Comparison of ENCODE assay signal across 1 cellular context in the genomic region with DNA sequence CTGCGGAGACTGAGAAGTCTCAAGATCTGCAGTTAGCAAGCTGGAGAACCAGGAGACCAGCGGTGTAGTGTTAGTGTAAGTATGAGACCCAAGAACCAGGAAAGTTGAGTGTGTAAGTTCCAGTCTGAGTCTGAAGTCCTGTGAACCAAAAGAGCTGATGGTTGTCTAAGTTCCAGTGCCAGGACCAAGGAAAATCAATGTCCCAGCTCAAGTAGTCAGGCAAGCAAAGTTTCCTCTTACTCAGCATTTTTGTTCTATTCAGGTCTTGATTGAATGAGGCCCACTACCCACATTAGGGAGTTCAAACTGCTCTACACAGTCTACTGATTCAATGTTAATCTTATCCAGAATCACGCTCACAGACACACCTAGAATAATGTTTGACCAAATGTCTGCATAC.
TF ChIP-seq lines count a peak whose summit lies in the region.

No MANE protein-coding gene starts in this region.

TF ChIP-seq in HepG2, 621 proteins besides CTCF, POLR2A, EP300 and RAD21:
- no peak for TF ChIP-seq RELA (CRISPR knock-in tag; IDR thresholded peaks at IDR 0.05)
- TF ChIP-seq ZNF549 (CRISPR knock-in tag; IDR thresholded peaks at IDR 0.05): no peak
- peak; percentile 93 to 96 for TF ChIP-seq MAFK (conservative IDR thresholded peaks at IDR 0.05 in 1 of 2, IDR thresholded peaks at IDR 0.05 in 1 of 2; ENCODE audit: low read length in 2 of 2)
- no peak for TF ChIP-seq NFRKB (IDR thresholded peaks at IDR 0.05)
- TF ChIP-seq ZNF552 (CRISPR knock-in tag; IDR thresholded peaks at IDR 0.05; ENCODE audit: borderline replicate concordance): no peak
- no peak for TF ChIP-seq RNF2 (conservative IDR thresholded peaks at IDR 0.05; ENCODE audit: low read depth)
- TF ChIP-seq JUND (CRISPR knock-in tag; IDR thresholded peaks at IDR 0.05): no peak
- no peak for TF ChIP-seq DZIP1 (CRISPR knock-in tag; IDR thresholded peaks at IDR 0.05)
- TF ChIP-seq, protein P1, sequence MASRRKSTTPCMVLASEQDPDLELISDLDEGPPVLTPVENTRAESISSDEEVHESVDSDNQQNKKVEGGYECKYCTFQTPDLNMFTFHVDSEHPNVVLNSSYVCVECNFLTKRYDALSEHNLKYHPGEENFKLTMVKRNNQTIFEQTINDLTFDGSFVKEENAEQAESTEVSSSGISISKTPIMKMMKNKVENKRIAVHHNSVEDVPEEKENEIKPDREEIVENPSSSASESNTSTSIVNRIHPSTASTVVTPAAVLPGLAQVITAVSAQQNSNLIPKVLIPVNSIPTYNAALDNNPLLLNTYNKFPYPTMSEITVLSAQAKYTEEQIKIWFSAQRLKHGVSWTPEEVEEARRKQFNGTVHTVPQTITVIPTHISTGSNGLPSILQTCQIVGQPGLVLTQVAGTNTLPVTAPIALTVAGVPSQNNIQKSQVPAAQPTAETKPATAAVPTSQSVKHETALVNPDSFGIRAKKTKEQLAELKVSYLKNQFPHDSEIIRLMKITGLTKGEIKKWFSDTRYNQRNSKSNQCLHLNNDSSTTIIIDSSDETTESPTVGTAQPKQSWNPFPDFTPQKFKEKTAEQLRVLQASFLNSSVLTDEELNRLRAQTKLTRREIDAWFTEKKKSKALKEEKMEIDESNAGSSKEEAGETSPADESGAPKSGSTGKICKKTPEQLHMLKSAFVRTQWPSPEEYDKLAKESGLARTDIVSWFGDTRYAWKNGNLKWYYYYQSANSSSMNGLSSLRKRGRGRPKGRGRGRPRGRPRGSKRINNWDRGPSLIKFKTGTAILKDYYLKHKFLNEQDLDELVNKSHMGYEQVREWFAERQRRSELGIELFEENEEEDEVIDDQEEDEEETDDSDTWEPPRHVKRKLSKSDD (CRISPR knock-in tag; IDR thresholded peaks at IDR 0.05; ENCODE audit: low read depth): no peak
- no peak for TF ChIP-seq SRSF4 (IDR thresholded peaks at IDR 0.05; ENCODE audit: low read depth, low read length, poor library complexity, severe bottlenecking)
- no peak for TF ChIP-seq MTA3 (CRISPR knock-in tag; IDR thresholded peaks at IDR 0.05)
- peak; percentile 95 for TF ChIP-seq MAFF (IDR thresholded peaks at IDR 0.05; ENCODE audit: low read depth, low read length)
- TF ChIP-seq BATF2 (CRISPR knock-in tag; IDR thresholded peaks at IDR 0.05): no peak
- TF ChIP-seq SMARCC2 (IDR thresholded peaks at IDR 0.05): no peak
